ENCODE assay signal across 14 cellular contexts in genomic region chr20:33829636-33830035, GRCh38. TPM values are rescaled to one million over a fixed set of nuclear protein-coding genes. Genes with fewer than 3 reads are reported as not detected.
A peak's percentile ranks its signal among the peaks of the same experiment; 100 is the strongest.
DNase-seq lines count a peak whose midpoint lies in the region; ATAC-seq and TF ChIP-seq lines count a peak whose summit lies in the region.
"Had no signal": no experiment of that assay in that cellular context is flagged by ENCODE, and none has a peak within 500 bp of the region (broad histone marks: within the 10 kb centered on the region; RNA-seq: fewer than 3 reads in every experiment).

No MANE protein-coding gene starts in this region.

- peaks cover 30% of the 10 kb centered on the region for H3K36me3 Mint-ChIP-seq in activated naive CD8-positive, alpha-beta T cell treated with anti-CD3 and anti-CD28 coated beads, Interleukin-2, amount 10 ng/mL, durations not matched to agents 7 days and 5 days
- H3K36me3 Mint-ChIP-seq in activated naive CD8-positive, alpha-beta T cell treated with anti-CD3 and anti-CD28 coated beads for 36 hours: peaks cover 22% of the 10 kb centered on the region
- peaks cover 24% of the 10 kb centered on the region for H3K36me3 Mint-ChIP-seq in activated naive CD8-positive, alpha-beta T cell treated with anti-CD3 and anti-CD28 coated beads, Interleukin-2, amount 50 U/mL, for 24 hours (ENCODE audit: low read depth)
- H3K36me3 Mint-ChIP-seq in naive B cell (peaks cover 9 to 10% of the 10 kb centered on the region in 2 donors), type B pancreatic cell (peaks cover 31% of the 10 kb centered on the region)
- H3K36me3 Mint-ChIP-seq in activated T-cell treated with anti-CD3 and anti-CD28 coated beads, Interleukin-2, amount 50 U/mL, for 4 hours (ENCODE audit: insufficient read depth): peaks cover 36% of the 10 kb centered on the region

- peaks cover 34% of the 10 kb centered on the region for H3K4me1 Mint-ChIP-seq in activated naive CD8-positive, alpha-beta T cell treated with anti-CD3 and anti-CD28 coated beads, Interleukin-2, amount 10 ng/mL, durations not matched to agents 7 days and 5 days
- peaks cover 55% of the 10 kb centered on the region for H3K4me1 Mint-ChIP-seq in activated naive CD8-positive, alpha-beta T cell treated with anti-CD3 and anti-CD28 coated beads for 36 hours
- H3K4me1 Mint-ChIP-seq in activated naive CD8-positive, alpha-beta T cell treated with anti-CD3 and anti-CD28 coated beads, Interleukin-2, amount 50 U/mL, for 24 hours: peaks cover 48% of the 10 kb centered on the region
- peaks cover 70 to 83% (median 76%) of the 10 kb centered on the region in 3 donors for H3K4me1 Mint-ChIP-seq in naive B cell
- H3K4me1 Mint-ChIP-seq in type B pancreatic cell (ENCODE audit: unreplicated experiment): peaks cover 78% of the 10 kb centered on the region
- peaks cover 72% of the 10 kb centered on the region for H3K4me1 Mint-ChIP-seq in activated T-cell treated with anti-CD3 and anti-CD28 coated beads, Interleukin-2, amount 50 U/mL, for 4 hours (ENCODE audit: low read depth)

- H3K9me3 Mint-ChIP-seq in activated naive CD8-positive, alpha-beta T cell treated with anti-CD3 and anti-CD28 coated beads, Interleukin-2, amount 10 ng/mL, durations not matched to agents 7 days and 5 days: no peaks in the 10 kb centered on the region
- no peaks in the 10 kb centered on the region for H3K9me3 Mint-ChIP-seq in activated naive CD8-positive, alpha-beta T cell treated with anti-CD3 and anti-CD28 coated beads for 36 hours
- H3K9me3 Mint-ChIP-seq in activated naive CD8-positive, alpha-beta T cell treated with anti-CD3 and anti-CD28 coated beads, Interleukin-2, amount 50 U/mL, for 24 hours: no peaks in the 10 kb centered on the region
- H3K9me3 Mint-ChIP-seq in naive B cell (no peaks in the 10 kb centered on the region), type B pancreatic cell (no peaks in the 10 kb centered on the region)
- H3K9me3 Mint-ChIP-seq in activated T-cell treated with anti-CD3 and anti-CD28 coated beads, Interleukin-2, amount 50 U/mL, for 4 hours: no peaks in the 10 kb centered on the region
- H3K9me3 Mint-ChIP-seq: activated naive CD4-positive, alpha-beta T cell treated with anti-CD3 and anti-CD28 coated beads, Interleukin-2, amount 50 U/mL, for 24 hours had no signal

- no peak for ATAC-seq in activated naive CD8-positive, alpha-beta T cell treated with anti-CD3 and anti-CD28 coated beads, Interleukin-2, amount 10 ng/mL, durations not matched to agents 7 days and 5 days (ENCODE audit: low read depth)
- ATAC-seq in activated naive CD8-positive, alpha-beta T cell treated with anti-CD3 and anti-CD28 coated beads, Interleukin-2, amount 50 U/mL, for 24 hours: no peak
- no peak for ATAC-seq in naive B cell (ENCODE audit: low read depth in 2 of 2)
- ATAC-seq in activated T-cell treated with anti-CD3 and anti-CD28 coated beads, Interleukin-2, amount 50 U/mL, for 4 hours: no peak

- no peak for TF ChIP-seq CTCF in type B pancreatic cell (conservative IDR thresholded peaks at IDR 0.05)

- H3K27me3 Mint-ChIP-seq in activated naive CD8-positive, alpha-beta T cell treated with anti-CD3 and anti-CD28 coated beads, Interleukin-2, amount 10 ng/mL, durations not matched to agents 7 days and 5 days: no peaks in the 10 kb centered on the region
- no peaks in the 10 kb centered on the region for H3K27me3 Mint-ChIP-seq in activated naive CD8-positive, alpha-beta T cell treated with anti-CD3 and anti-CD28 coated beads for 36 hours
- no peaks in the 10 kb centered on the region for H3K27me3 Mint-ChIP-seq in activated naive CD8-positive, alpha-beta T cell treated with anti-CD3 and anti-CD28 coated beads, Interleukin-2, amount 50 U/mL, for 24 hours
- H3K27me3 Mint-ChIP-seq in naive B cell (no peaks in the 10 kb centered on the region), type B pancreatic cell (no peaks in the 10 kb centered on the region)
- H3K27me3 Mint-ChIP-seq in activated T-cell treated with anti-CD3 and anti-CD28 coated beads, Interleukin-2, amount 50 U/mL, for 4 hours (ENCODE audit: low read depth): no peaks in the 10 kb centered on the region
- H3K27me3 Mint-ChIP-seq: activated naive CD4-positive, alpha-beta T cell treated with anti-CD3 and anti-CD28 coated beads, Interleukin-2, amount 50 U/mL, for 24 hours had no signal

- peak overlapping the region; percentile 3 for H3K27ac Mint-ChIP-seq in activated naive CD8-positive, alpha-beta T cell treated with anti-CD3 and anti-CD28 coated beads, Interleukin-2, amount 10 ng/mL, durations not matched to agents 7 days and 5 days
- H3K27ac Mint-ChIP-seq in activated naive CD8-positive, alpha-beta T cell treated with anti-CD3 and anti-CD28 coated beads for 36 hours: no peak overlapping the region
- peak overlapping the region; percentile 10 for H3K27ac Mint-ChIP-seq in activated naive CD8-positive, alpha-beta T cell treated with anti-CD3 and anti-CD28 coated beads, Interleukin-2, amount 50 U/mL, for 24 hours
- H3K27ac Mint-ChIP-seq in naive B cell (peak overlapping the region in 5 of 6 donors; percentile 4 to 88 (median 33)), type B pancreatic cell (peak overlapping the region; percentile 53)
- H3K27ac Mint-ChIP-seq: activated naive CD4-positive, alpha-beta T cell treated with anti-CD3 and anti-CD28 coated beads, Interleukin-2, amount 50 U/mL, for 24 hours had no signal

- POLR2A ChIA-PET in activated naive CD8-positive, alpha-beta T cell treated with anti-CD3 and anti-CD28 coated beads, Interleukin-2, amount 10 ng/mL, durations not matched to agents 7 days and 5 days (lab: Charles Lee): no interaction called here

- no peak for DNase-seq in activated naive CD8-positive, alpha-beta T cell treated with anti-CD3 and anti-CD28 coated beads, Interleukin-2, amount 10 ng/mL, durations not matched to agents 7 days and 5 days
- DNase-seq in activated naive CD8-positive, alpha-beta T cell treated with anti-CD3 and anti-CD28 coated beads for 36 hours: no peak
- DNase-seq in activated naive CD8-positive, alpha-beta T cell treated with anti-CD3 and anti-CD28 coated beads, Interleukin-2, amount 50 U/mL, for 24 hours: no peak
- DNase-seq in naive B cell (no peak), type B pancreatic cell (ENCODE audit: extremely low spot score, unreplicated experiment) (no peak), NCI-H1417 (lab: John Stamatoyannopoulos, UW) (no peak)
- DNase-seq in activated naive CD4-positive, alpha-beta T cell treated with anti-CD3 and anti-CD28 coated beads, Interleukin-2, amount 50 U/mL, for 16 hours: no peak
- no peak for DNase-seq in activated T-cell treated with anti-CD3 and anti-CD28 coated beads, Interleukin-2, amount 50 U/mL, for 4 hours
- DNase-seq: dermis blood vessel endothelial cell; DMS79; NCI-H774; stimulated activated CD4-positive, alpha-beta T cell treated with anti-CD3 and anti-CD28 coated beads, Interleukin-4, amount 100 ng/mL, for 1 hour; substantia nigra had no signal

- H3K4me3 Mint-ChIP-seq in activated naive CD8-positive, alpha-beta T cell treated with anti-CD3 and anti-CD28 coated beads, Interleukin-2, amount 10 ng/mL, durations not matched to agents 7 days and 5 days: no peak overlapping the region
- no peak overlapping the region for H3K4me3 Mint-ChIP-seq in activated naive CD8-positive, alpha-beta T cell treated with anti-CD3 and anti-CD28 coated beads for 36 hours
- H3K4me3 Mint-ChIP-seq in activated naive CD8-positive, alpha-beta T cell treated with anti-CD3 and anti-CD28 coated beads, Interleukin-2, amount 50 U/mL, for 24 hours: no peak overlapping the region
- H3K4me3 Mint-ChIP-seq in naive B cell (no peak overlapping the region), type B pancreatic cell (peak overlapping the region; percentile 29)
- H3K4me3 Mint-ChIP-seq in activated T-cell treated with anti-CD3 and anti-CD28 coated beads, Interleukin-2, amount 50 U/mL, for 4 hours: no peak overlapping the region
- H3K4me3 Mint-ChIP-seq: activated naive CD4-positive, alpha-beta T cell treated with anti-CD3 and anti-CD28 coated beads, Interleukin-2, amount 50 U/mL, for 24 hours had no signal

RNA-seq across cellular contexts. Expression of gene CHMP4B, which starts 18.5 kb away (rescaled TPM):
- total RNA-seq in activated naive CD8-positive, alpha-beta T cell treated with anti-CD3 and anti-CD28 coated beads, Interleukin-2, amount 10 ng/mL, durations not matched to agents 7 days and 5 days: 10 to 100 TPM; 75.7 to 82.8 TPM
- 10 to 100 TPM; 90.6 to 95.5 TPM for total RNA-seq in activated naive CD8-positive, alpha-beta T cell treated with anti-CD3 and anti-CD28 coated beads for 36 hours
- polyA plus RNA-seq in naive B cell (ENCODE audit: low read depth in 6 of 6): 1 to 10 TPM; 1.3 to 8.0 (median 7.2) TPM
- total RNA-seq in type B pancreatic cell (ENCODE audit: low replicate concordance): 111 and 170 TPM in 2 replicates
- total RNA-seq in activated T-cell treated with anti-CD3 and anti-CD28 coated beads, Interleukin-2, amount 50 U/mL, for 4 hours: 10 to 100 TPM; 71.1 to 80.0 (median 71.7) TPM
